Comparison of ENCODE assay signal across 31 cellular contexts in genomic region chr1:166827426-166827825, GRCh38.
"Had no signal": no experiment of that assay in that cellular context is flagged by ENCODE, and none has a peak within 500 bp of the region (broad histone marks: within the 10 kb centered on the region; RNA-seq: fewer than 3 reads in every experiment).

No MANE protein-coding gene starts in this region.

- H3K9me3 ChIP-seq: adrenal gland, body of pancreas had no signal

- ATAC-seq: activated CD8-positive, alpha-beta T cell treated with anti-CD3 and anti-CD28 coated beads for 36 hours; activated naive CD4-positive, alpha-beta T cell treated with anti-CD3 and anti-CD28 coated beads, Interleukin-2, amount 50 U/mL, for 72 hours; activated T-cell treated with anti-CD3 and anti-CD28 coated beads, Interleukin-2, amount 50 U/mL, for 4 hours; activated T-cell treated with anti-CD3 and anti-CD28 coated beads, Interleukin-2, amount 50 U/mL, for 72 hours; activated T-helper 17 cell treated with anti-CD3 and anti-CD28 coated beads, Interleukin-2, amount 50 U/mL, for 72 hours; body of pancreas had no signal

- H3K27ac ChIP-seq: adrenal gland, body of pancreas, brain microvascular endothelial cell, breast epithelium, VCaP had no signal

- H3K4me3 ChIP-seq: adrenal gland, body of pancreas, breast epithelium had no signal

- DNase-seq: activated B cell treated with CpG ODN at 0.5 μM for 24 hours; activated CD4-positive, alpha-beta memory T cell treated with anti-CD3 and anti-CD28 coated beads for 36 hours; activated CD4-positive, alpha-beta T cell treated with anti-CD3 and anti-CD28 coated beads for 4 hours; activated CD4-positive, alpha-beta T cell treated with anti-CD3 and anti-CD28 coated beads, Interleukin-2, amount 10 ng/mL, durations not matched to agents 24 days and 14 days; activated CD4-positive, alpha-beta T cell treated with anti-CD3 and anti-CD28 coated beads, Interleukin-2, amount 50 U/mL, for 1 hour; activated CD4-positive, alpha-beta T cell treated with anti-CD3 and anti-CD28 coated beads, Interleukin-2, amount 50 U/mL, for 4 hours; activated CD4-positive, CD25-positive, alpha-beta regulatory T cell treated with anti-CD3 and anti-CD28 coated beads, Interleukin-2, amount 50 U/mL, for 72 hours; activated CD8-positive, alpha-beta memory T cell treated with anti-CD3 and anti-CD28 coated beads, Interleukin-2, amount 50 U/mL, for 4 hours; activated CD8-positive, alpha-beta T cell treated with anti-CD3 and anti-CD28 coated beads for 36 hours; activated effector memory CD4-positive, alpha-beta T cell treated with anti-CD3 and anti-CD28 coated beads, Interleukin-2, amount 50 U/mL, for 16 hours; activated gamma-delta T cell treated with Interleukin-2 at 50 U/mL for 16 hours; activated naive CD4-positive, alpha-beta T cell; activated naive CD4-positive, alpha-beta T cell treated with anti-CD3 and anti-CD28 coated beads for 36 hours; activated naive CD4-positive, alpha-beta T cell treated with anti-CD3 and anti-CD28 coated beads, Interleukin-2, amount 50 U/mL, for 16 hours; activated naive CD8-positive, alpha-beta T cell treated with anti-CD3 and anti-CD28 coated beads for 36 hours; activated T-cell treated with anti-CD3 and anti-CD28 coated beads for 4 hours; activated T-cell treated with anti-CD3 and anti-CD28 coated beads, Interleukin-2, amount 50 U/mL, for 1 hour; activated T-cell treated with anti-CD3 and anti-CD28 coated beads, Interleukin-2, amount 50 U/mL, for 4 hours; activated T-cell treated with anti-CD3 and anti-CD28 coated beads, Interleukin-2, amount 50 U/mL, for 72 hours; adrenal gland; amniotic stem cell; aorta; body of pancreas; brain microvascular endothelial cell; central memory CD4-positive, alpha-beta T cell; T-helper 2 cell; T-helper 9 cell had no signal

- H3K27me3 ChIP-seq: adrenal gland, body of pancreas, brain microvascular endothelial cell, breast epithelium had no signal

- H3K36me3 ChIP-seq: adrenal gland, brain microvascular endothelial cell, breast epithelium had no signal

- H3K4me1 ChIP-seq: adrenal gland, body of pancreas, breast epithelium had no signal
